Comparison of ENCODE assay signal across 1 cellular context in the genomic region with DNA sequence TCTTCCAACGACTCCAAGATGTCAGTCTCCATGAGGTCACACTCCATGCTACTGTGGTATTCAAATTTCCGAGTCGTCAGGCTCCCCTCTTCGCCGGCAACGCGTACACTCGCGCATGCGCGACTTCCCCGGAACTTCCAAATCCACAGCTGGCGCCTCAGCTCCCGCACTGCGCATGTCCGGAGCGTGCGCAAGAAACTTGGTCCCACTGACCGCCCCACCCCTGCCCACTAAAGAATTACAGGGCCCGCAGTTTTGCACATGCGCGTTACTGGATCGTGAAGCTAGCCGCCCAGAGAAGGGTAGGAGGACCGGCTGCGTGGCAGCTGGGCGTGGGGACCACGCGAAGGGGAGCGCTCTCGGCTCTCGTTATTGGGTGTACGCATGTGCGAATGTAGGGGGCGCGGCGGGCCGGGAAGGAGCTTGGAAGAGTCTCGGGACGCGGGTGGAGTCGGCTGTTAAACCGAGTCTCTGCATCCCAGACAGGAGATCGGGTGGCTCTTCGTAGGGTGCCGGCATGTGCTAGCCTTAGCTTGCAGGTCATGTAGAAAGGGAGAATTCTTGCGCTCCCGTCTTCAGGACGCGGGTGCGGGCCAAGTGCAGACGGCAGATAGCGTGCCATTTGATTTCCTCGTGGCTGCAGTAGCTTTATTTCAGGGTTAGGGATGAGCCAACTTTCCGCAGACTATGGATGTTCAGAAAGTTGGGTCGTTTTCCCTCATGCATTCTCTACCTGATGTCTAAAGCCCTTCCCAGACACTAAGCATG.
A peak's percentile ranks its signal among the peaks of the same experiment; 100 is the strongest.
TF ChIP-seq lines count a peak whose summit lies in the region.

FAM98A (minus strand) TSS at position 125 of the 768 bp plus-strand sequence; CDS start at position 47, 78 bp downstream.

TF ChIP-seq in K562, 482 proteins besides CTCF, POLR2A, EP300 and RAD21 (continued from another document and continues in another):
- TF ChIP-seq ZBTB40 (IDR thresholded peaks at IDR 0.05) (peak; percentile 17; the same call in 1 of the 2 replicates), ZBTB40 (CRISPR knock-in tag; IDR thresholded peaks at IDR 0.05) (no peak), ZNF699 (CRISPR knock-in tag; IDR thresholded peaks at IDR 0.05; ENCODE audit: insufficient replicate concordance) (no peak), SUPT5H (IDR thresholded peaks at IDR 0.05) (peak; percentile 62; the same call in 1 of the 2 replicates), NR2C2 (CRISPR knock-in tag; IDR thresholded peaks at IDR 0.05) (no peak), NR2C2 (tag; IDR thresholded peaks at IDR 0.05) (peak; percentile 58; the same call in 1 of the 2 replicates), NKRF (IDR thresholded peaks at IDR 0.05; ENCODE audit: borderline replicate concordance) (peak; percentile 77), E2F8 (IDR thresholded peaks at IDR 0.05; ENCODE audit: low read depth, partially characterized antibody) (no peak)
- TF ChIP-seq, protein P1, sequence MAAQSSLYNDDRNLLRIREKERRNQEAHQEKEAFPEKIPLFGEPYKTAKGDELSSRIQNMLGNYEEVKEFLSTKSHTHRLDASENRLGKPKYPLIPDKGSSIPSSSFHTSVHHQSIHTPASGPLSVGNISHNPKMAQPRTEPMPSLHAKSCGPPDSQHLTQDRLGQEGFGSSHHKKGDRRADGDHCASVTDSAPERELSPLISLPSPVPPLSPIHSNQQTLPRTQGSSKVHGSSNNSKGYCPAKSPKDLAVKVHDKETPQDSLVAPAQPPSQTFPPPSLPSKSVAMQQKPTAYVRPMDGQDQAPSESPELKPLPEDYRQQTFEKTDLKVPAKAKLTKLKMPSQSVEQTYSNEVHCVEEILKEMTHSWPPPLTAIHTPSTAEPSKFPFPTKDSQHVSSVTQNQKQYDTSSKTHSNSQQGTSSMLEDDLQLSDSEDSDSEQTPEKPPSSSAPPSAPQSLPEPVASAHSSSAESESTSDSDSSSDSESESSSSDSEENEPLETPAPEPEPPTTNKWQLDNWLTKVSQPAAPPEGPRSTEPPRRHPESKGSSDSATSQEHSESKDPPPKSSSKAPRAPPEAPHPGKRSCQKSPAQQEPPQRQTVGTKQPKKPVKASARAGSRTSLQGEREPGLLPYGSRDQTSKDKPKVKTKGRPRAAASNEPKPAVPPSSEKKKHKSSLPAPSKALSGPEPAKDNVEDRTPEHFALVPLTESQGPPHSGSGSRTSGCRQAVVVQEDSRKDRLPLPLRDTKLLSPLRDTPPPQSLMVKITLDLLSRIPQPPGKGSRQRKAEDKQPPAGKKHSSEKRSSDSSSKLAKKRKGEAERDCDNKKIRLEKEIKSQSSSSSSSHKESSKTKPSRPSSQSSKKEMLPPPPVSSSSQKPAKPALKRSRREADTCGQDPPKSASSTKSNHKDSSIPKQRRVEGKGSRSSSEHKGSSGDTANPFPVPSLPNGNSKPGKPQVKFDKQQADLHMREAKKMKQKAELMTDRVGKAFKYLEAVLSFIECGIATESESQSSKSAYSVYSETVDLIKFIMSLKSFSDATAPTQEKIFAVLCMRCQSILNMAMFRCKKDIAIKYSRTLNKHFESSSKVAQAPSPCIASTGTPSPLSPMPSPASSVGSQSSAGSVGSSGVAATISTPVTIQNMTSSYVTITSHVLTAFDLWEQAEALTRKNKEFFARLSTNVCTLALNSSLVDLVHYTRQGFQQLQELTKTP (IDR thresholded peaks at IDR 0.05; ENCODE audit: low read depth in 1 of 2, partially characterized antibody in 2 of 2) = peak in 1 of 2 experiments; percentile 38
- TF ChIP-seq, protein P2, sequence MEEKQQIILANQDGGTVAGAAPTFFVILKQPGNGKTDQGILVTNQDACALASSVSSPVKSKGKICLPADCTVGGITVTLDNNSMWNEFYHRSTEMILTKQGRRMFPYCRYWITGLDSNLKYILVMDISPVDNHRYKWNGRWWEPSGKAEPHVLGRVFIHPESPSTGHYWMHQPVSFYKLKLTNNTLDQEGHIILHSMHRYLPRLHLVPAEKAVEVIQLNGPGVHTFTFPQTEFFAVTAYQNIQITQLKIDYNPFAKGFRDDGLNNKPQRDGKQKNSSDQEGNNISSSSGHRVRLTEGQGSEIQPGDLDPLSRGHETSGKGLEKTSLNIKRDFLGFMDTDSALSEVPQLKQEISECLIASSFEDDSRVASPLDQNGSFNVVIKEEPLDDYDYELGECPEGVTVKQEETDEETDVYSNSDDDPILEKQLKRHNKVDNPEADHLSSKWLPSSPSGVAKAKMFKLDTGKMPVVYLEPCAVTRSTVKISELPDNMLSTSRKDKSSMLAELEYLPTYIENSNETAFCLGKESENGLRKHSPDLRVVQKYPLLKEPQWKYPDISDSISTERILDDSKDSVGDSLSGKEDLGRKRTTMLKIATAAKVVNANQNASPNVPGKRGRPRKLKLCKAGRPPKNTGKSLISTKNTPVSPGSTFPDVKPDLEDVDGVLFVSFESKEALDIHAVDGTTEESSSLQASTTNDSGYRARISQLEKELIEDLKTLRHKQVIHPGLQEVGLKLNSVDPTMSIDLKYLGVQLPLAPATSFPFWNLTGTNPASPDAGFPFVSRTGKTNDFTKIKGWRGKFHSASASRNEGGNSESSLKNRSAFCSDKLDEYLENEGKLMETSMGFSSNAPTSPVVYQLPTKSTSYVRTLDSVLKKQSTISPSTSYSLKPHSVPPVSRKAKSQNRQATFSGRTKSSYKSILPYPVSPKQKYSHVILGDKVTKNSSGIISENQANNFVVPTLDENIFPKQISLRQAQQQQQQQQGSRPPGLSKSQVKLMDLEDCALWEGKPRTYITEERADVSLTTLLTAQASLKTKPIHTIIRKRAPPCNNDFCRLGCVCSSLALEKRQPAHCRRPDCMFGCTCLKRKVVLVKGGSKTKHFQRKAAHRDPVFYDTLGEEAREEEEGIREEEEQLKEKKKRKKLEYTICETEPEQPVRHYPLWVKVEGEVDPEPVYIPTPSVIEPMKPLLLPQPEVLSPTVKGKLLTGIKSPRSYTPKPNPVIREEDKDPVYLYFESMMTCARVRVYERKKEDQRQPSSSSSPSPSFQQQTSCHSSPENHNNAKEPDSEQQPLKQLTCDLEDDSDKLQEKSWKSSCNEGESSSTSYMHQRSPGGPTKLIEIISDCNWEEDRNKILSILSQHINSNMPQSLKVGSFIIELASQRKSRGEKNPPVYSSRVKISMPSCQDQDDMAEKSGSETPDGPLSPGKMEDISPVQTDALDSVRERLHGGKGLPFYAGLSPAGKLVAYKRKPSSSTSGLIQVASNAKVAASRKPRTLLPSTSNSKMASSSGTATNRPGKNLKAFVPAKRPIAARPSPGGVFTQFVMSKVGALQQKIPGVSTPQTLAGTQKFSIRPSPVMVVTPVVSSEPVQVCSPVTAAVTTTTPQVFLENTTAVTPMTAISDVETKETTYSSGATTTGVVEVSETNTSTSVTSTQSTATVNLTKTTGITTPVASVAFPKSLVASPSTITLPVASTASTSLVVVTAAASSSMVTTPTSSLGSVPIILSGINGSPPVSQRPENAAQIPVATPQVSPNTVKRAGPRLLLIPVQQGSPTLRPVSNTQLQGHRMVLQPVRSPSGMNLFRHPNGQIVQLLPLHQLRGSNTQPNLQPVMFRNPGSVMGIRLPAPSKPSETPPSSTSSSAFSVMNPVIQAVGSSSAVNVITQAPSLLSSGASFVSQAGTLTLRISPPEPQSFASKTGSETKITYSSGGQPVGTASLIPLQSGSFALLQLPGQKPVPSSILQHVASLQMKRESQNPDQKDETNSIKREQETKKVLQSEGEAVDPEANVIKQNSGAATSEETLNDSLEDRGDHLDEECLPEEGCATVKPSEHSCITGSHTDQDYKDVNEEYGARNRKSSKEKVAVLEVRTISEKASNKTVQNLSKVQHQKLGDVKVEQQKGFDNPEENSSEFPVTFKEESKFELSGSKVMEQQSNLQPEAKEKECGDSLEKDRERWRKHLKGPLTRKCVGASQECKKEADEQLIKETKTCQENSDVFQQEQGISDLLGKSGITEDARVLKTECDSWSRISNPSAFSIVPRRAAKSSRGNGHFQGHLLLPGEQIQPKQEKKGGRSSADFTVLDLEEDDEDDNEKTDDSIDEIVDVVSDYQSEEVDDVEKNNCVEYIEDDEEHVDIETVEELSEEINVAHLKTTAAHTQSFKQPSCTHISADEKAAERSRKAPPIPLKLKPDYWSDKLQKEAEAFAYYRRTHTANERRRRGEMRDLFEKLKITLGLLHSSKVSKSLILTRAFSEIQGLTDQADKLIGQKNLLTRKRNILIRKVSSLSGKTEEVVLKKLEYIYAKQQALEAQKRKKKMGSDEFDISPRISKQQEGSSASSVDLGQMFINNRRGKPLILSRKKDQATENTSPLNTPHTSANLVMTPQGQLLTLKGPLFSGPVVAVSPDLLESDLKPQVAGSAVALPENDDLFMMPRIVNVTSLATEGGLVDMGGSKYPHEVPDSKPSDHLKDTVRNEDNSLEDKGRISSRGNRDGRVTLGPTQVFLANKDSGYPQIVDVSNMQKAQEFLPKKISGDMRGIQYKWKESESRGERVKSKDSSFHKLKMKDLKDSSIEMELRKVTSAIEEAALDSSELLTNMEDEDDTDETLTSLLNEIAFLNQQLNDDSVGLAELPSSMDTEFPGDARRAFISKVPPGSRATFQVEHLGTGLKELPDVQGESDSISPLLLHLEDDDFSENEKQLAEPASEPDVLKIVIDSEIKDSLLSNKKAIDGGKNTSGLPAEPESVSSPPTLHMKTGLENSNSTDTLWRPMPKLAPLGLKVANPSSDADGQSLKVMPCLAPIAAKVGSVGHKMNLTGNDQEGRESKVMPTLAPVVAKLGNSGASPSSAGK (IDR thresholded peaks at IDR 0.05) = peak; percentile 98
